ENCODE assay signal across 26 cellular contexts in genomic region chr13:94382520-94382919, GRCh38.
A peak's percentile ranks its signal among the peaks of the same experiment; 100 is the strongest.
DNase-seq lines count a peak whose midpoint lies in the region; ATAC-seq and TF ChIP-seq lines count a peak whose summit lies in the region.
"Had no signal": no experiment of that assay in that cellular context is flagged by ENCODE, and none has a peak within 500 bp of the region (broad histone marks: within the 10 kb centered on the region; RNA-seq: fewer than 3 reads in every experiment).

No MANE protein-coding gene starts in this region.

- H3K4me1 ChIP-seq in cardiac muscle cell (ENCODE audit: low read depth) (peaks cover 33% of the 10 kb centered on the region), right atrium auricular region (no peaks in the 10 kb centered on the region)
- H3K4me1 ChIP-seq: ascending aorta; BLaER1 treated with 17β-estradiol and CSF1 and Interleukin-3, amounts not matched to agents 10 nM and 100 nM; colonic mucosa; transverse colon had no signal

- peaks cover 0 to 11% (median 2%) of the 10 kb centered on the region in 3 donors for H3K4me1 Mint-ChIP-seq in T-cell
- H3K4me1 Mint-ChIP-seq: natural killer cell had no signal

- POLR2A ChIA-PET in T-cell (lab: Charles Lee), result no interaction called here

- ATAC-seq in GM21717 (IDR thresholded peaks at IDR 0.05; ENCODE audit: unreplicated experiment), result no peak
- ATAC-seq in T-cell (replicated peaks in 1 of 4), result no peak
- ATAC-seq: activated T-cell treated with anti-CD3 and anti-CD28 coated beads, Interleukin-2, amount 50 U/mL, for 72 hours; natural killer cell had no signal

- H3K4me3 ChIP-seq in cardiac muscle cell (no peak overlapping the region), right atrium auricular region (no peak overlapping the region)
- H3K4me3 ChIP-seq: ascending aorta; BLaER1 treated with 17β-estradiol and CSF1 and Interleukin-3, amounts not matched to agents 10 nM and 100 nM; colonic mucosa; lung; transverse colon had no signal

- H3K4me3 Mint-ChIP-seq in T-cell, result no peak overlapping the region
- H3K4me3 Mint-ChIP-seq: activated CD4-positive, alpha-beta memory T cell treated with anti-CD3 and anti-CD28 coated beads for 36 hours; activated T-cell treated with anti-CD3 and anti-CD28 coated beads, Interleukin-2, amount 50 U/mL, for 72 hours; HFFc6; natural killer cell had no signal

- no peaks in the 10 kb centered on the region for H3K9me3 Mint-ChIP-seq in T-cell
- H3K9me3 Mint-ChIP-seq: activated CD4-positive, alpha-beta memory T cell treated with anti-CD3 and anti-CD28 coated beads for 36 hours; HFFc6; natural killer cell had no signal

- H3K9me3 ChIP-seq in cardiac muscle cell (ENCODE audit: low read depth) (no peaks in the 10 kb centered on the region), right atrium auricular region (no peaks in the 10 kb centered on the region)
- H3K9me3 ChIP-seq: ascending aorta; BLaER1 treated with 17β-estradiol and CSF1 and Interleukin-3, amounts not matched to agents 10 nM and 100 nM; colonic mucosa; transverse colon had no signal

- no peaks in the 10 kb centered on the region for H3K27me3 ChIP-seq in cardiac muscle cell
- no peaks in the 10 kb centered on the region for H3K27me3 ChIP-seq in right atrium auricular region
- H3K27me3 ChIP-seq: ascending aorta; BLaER1 treated with 17β-estradiol and CSF1 and Interleukin-3, amounts not matched to agents 10 nM and 100 nM; colonic mucosa; transverse colon had no signal

- no peak overlapping the region for H3K27ac Mint-ChIP-seq in T-cell
- H3K27ac Mint-ChIP-seq: activated CD4-positive, alpha-beta memory T cell treated with anti-CD3 and anti-CD28 coated beads for 36 hours; activated T-cell treated with anti-CD3 and anti-CD28 coated beads, Interleukin-2, amount 50 U/mL, for 72 hours; HFFc6; natural killer cell had no signal

- no peaks in the 10 kb centered on the region for H3K36me3 ChIP-seq in cardiac muscle cell
- H3K36me3 ChIP-seq in right atrium auricular region, result no peaks in the 10 kb centered on the region
- H3K36me3 ChIP-seq: ascending aorta; BLaER1 treated with 17β-estradiol and CSF1 and Interleukin-3, amounts not matched to agents 10 nM and 100 nM; colonic mucosa; transverse colon had no signal

- TF ChIP-seq CTCF in cardiac muscle cell (IDR thresholded peaks at IDR 0.05; ENCODE audit: low read depth, low read length), result no peak
- TF ChIP-seq CTCF in right atrium auricular region (IDR thresholded peaks at IDR 0.05), result no peak

- CTCF ChIA-PET in T-cell (lab: Charles Lee), result no interaction called here

- DNase-seq in DMS 273 (lab: John Stamatoyannopoulos, UW; ENCODE audit: unreplicated experiment), result peak; percentile 12
- no peak for DNase-seq in DMS 273 treated with DMSO at 0.1 percent for 48 hours (lab: John Stamatoyannopoulos, UW)
- DNase-seq in cardiac muscle cell (ENCODE audit: low read depth in 1 of 2, low spot score in 1 of 2), result no peak
- no peak for DNase-seq in right atrium auricular region (ENCODE audit: low spot score)
- peak; percentile 88 for DNase-seq in NCI-H748 (lab: John Stamatoyannopoulos, UW; ENCODE audit: unreplicated experiment)
- no peak for DNase-seq in T-cell
- DNase-seq in stimulated activated CD4-positive, alpha-beta T cell treated with anti-CD3 and anti-CD28 coated beads, Interleukin-4, amount 100 ng/mL, for 24 hours, result no peak
- DNase-seq: activated CD4-positive, alpha-beta memory T cell treated with anti-CD3 and anti-CD28 coated beads for 36 hours; activated CD4-positive, alpha-beta T cell treated with anti-CD3 and anti-CD28 coated beads for 1 hour; activated T-cell treated with anti-CD3 and anti-CD28 coated beads, Interleukin-2, amount 50 U/mL, for 72 hours; colonic mucosa; effector CD8-positive, alpha-beta T cell; GOT3; HFFc6; hippocampal formation; KBM-7; natural killer cell; NCI-H1930; SIG-M5; stimulated activated CD4-positive, alpha-beta T cell treated with anti-CD3 and anti-CD28 coated beads, Interleukin-4, amount 100 ng/mL, for 4 hours; transverse colon had no signal

- H3K27me3 Mint-ChIP-seq in T-cell, result peaks cover 5 to 22% of the 10 kb centered on the region in 2 donors

- H3K36me3 Mint-ChIP-seq in T-cell, result no peaks in the 10 kb centered on the region
- H3K36me3 Mint-ChIP-seq: activated CD4-positive, alpha-beta memory T cell treated with anti-CD3 and anti-CD28 coated beads for 36 hours; natural killer cell had no signal

- H3K27ac ChIP-seq in cardiac muscle cell (peak overlapping the region; percentile 43), right atrium auricular region (no peak overlapping the region)
- H3K27ac ChIP-seq: 22Rv1; ascending aorta; BLaER1 treated with 17β-estradiol and CSF1 and Interleukin-3, amounts not matched to agents 10 nM and 100 nM; colonic mucosa; transverse colon had no signal

Comparison
In these comparisons a context has a peak if more than half of its experiments do, and no peak if none do; other contexts are left out.
1. DNase-seq: peak in DMS 273 (single experiment) and NCI-H748 (single experiment); none in DMS 273 treated with DMSO at 0.1 percent for 48 hours (single experiment), cardiac muscle cell (0 of 2), right atrium auricular region (single experiment), T-cell (0 of 34) and stimulated activated CD4-positive, alpha-beta T cell treated with anti-CD3 and anti-CD28 coated beads, Interleukin-4, amount 100 ng/mL, for 24 hours (single experiment).